ENCODE assay signal across 22 cellular contexts in the genomic region with DNA sequence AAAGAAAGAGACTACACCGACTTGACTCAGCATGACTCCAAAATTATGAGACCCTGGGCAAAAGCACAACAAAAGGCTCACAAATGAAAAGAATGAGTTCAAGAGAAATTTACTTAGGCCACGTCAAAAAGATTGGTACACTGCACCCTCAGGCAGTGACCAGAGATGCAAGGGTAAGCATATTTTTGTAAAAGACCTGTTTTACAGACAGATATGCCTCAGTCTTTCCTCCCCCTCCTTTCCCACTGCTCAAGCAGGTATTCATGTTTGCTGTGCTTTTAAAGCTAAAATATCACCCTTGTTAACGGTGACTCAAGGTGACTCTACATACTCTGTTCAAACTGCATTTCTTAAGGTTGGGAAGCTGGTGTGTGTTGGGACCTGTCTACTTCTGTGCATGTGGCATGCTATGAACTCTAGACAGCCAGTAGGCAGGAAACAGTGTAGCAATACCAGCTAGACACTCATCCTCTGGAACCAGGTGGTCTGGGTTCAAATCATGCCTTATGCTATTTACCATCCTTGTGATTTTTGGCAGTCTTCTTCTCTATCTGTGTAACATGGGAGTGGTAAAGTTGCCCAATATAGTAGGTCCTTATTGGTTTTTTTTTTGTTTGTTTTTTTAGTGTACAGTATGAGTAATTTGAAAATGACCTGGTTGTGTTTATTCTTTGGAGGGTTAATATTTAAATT.
DNase-seq lines count a peak whose midpoint lies in the region; ATAC-seq, FAIRE-seq and TF ChIP-seq lines count a peak whose summit lies in the region.
"Had no signal": no experiment of that assay in that cellular context is flagged by ENCODE, and none has a peak within 500 bp of the region (broad histone marks: within the 10 kb centered on the region; RNA-seq: fewer than 3 reads in every experiment).

No MANE protein-coding gene starts in this region.

- no peak for FAIRE-seq in urothelium cell line (lab: Jason Lieb, UNC)
- FAIRE-seq: endothelial cell of umbilical vein had no signal

- H3K9me1 ChIP-seq in IMR-90 (ENCODE audit: insufficient read depth, low read length), result peaks cover 13% of the 10 kb centered on the region; the same call in 1 of the 2 replicates

- TF ChIP-seq CTCF in IMR-90 (conservative IDR thresholded peaks at IDR 0.05; ENCODE audit: low read depth, low read length), result no peak
- no peak for TF ChIP-seq CTCF in epithelial cell of esophagus (IDR thresholded peaks at IDR 0.05; ENCODE audit: insufficient read depth, low read depth, low read length, missing control alignments)
- no peak for TF ChIP-seq CTCF in neutrophil (IDR thresholded peaks at IDR 0.05)

- ATAC-seq in IMR-90 (ENCODE audit: low read depth), result no peak; the same call in 1 of the 2 replicates

- WGBS in IMR-90 (ENCODE audit: extremely low coverage in 2 of 2, insufficient read length in 1 of 2), 2 experiments, result no CpG with 5 or more reads among the region's 3 CpGs

- peak overlapping the region; percentile 56 for H3K23ac ChIP-seq in IMR-90 (ENCODE audit: low read depth, low read length)

- H2AK9ac ChIP-seq in IMR-90 (replicated peaks; ENCODE audit: low read depth, low read length, poor library complexity), result no peak overlapping the region

- peak overlapping the region; percentile 5; the same call in 1 of the 2 replicates for H2AK5ac ChIP-seq in IMR-90 (ENCODE audit: low read depth, low read length)

- H2AFZ ChIP-seq in IMR-90 (replicated peaks; ENCODE audit: low read length, poor library complexity) (no peak overlapping the region), Karpas-422 (ENCODE audit: low read length) (no peak overlapping the region)

- no TSS peak for BruUV-seq in IMR-90 (replicated peaks; lab: Mats Ljungman, UMichigan)

- H2BK120ac ChIP-seq in IMR-90 (ENCODE audit: low read depth, low read length), result peak overlapping the region; percentile 20; the same call in 1 of the 2 replicates

- H3K27me3 ChIP-seq in IMR-90 (ENCODE audit: control insufficient read depth, insufficient read depth, low read length), result no peaks in the 10 kb centered on the region
- H3K27me3 ChIP-seq in neutrophil, result no peaks in the 10 kb centered on the region
- no peaks in the 10 kb centered on the region for H3K27me3 ChIP-seq in Karpas-422 (ENCODE audit: low read length)
- H3K27me3 ChIP-seq: BLaER1 treated with 17β-estradiol and CSF1 and Interleukin-3, amounts not matched to agents 10 nM and 100 nM; SJSA1; thyroid gland had no signal

- H2BK20ac ChIP-seq in IMR-90 (ENCODE audit: low read depth, low read length), result peak overlapping the region; percentile 16; the same call in 1 of the 2 replicates

- no peak overlapping the region for H4K5ac ChIP-seq in IMR-90 (ENCODE audit: low read depth, low read length)

- H2BK5ac ChIP-seq in IMR-90 (ENCODE audit: low read depth, low read length, poor library complexity, severe bottlenecking), result no peak overlapping the region

- peaks cover 86% of the 10 kb centered on the region for H3K79me2 ChIP-seq in Karpas-422 (ENCODE audit: low read length)

- H3K9ac ChIP-seq in IMR-90 (ENCODE audit: low read depth, low read length), result no peak overlapping the region
- H3K9ac ChIP-seq in Karpas-422 (ENCODE audit: low read length), result no peak overlapping the region
- H3K9ac ChIP-seq: BLaER1 treated with 17β-estradiol and CSF1 and Interleukin-3, amounts not matched to agents 10 nM and 100 nM had no signal

- H3K4me2 ChIP-seq in IMR-90 (ENCODE audit: low read depth, low read length), result no peak overlapping the region
- H3K4me2 ChIP-seq in Karpas-422 (ENCODE audit: low read depth, low read length, poor library complexity, severe bottlenecking), result no peak overlapping the region
- H3K4me2 ChIP-seq: BLaER1 treated with 17β-estradiol and CSF1 and Interleukin-3, amounts not matched to agents 10 nM and 100 nM had no signal

- peaks cover 18 to 46% of the 10 kb centered on the region in 2 experiments for H3K79me1 ChIP-seq in IMR-90 (ENCODE audit: low read depth in 1 of 2, low read length in 2 of 2)

- DNase-seq in DMS53 (lab: John Stamatoyannopoulos, UW) (peak; percentile 53), DMS53 treated with DMSO at 0.1 percent for 48 hours (lab: John Stamatoyannopoulos, UW; ENCODE audit: unreplicated experiment) (no peak), IMR-90 (peak; percentile 22), epithelial cell of esophagus (ENCODE audit: low read depth) (peak; percentile 100), urothelium cell line (ENCODE audit: low spot score) (no peak), Karpas-422 (no peak)
- no peak for DNase-seq in activated effector memory CD4-positive, alpha-beta T cell treated with Interleukin-2 at 50 U/mL for 16 hours
- DNase-seq: activated CD4-positive, alpha-beta T cell treated with anti-CD3 and anti-CD28 coated beads for 1 hour; activated CD8-positive, alpha-beta memory T cell treated with anti-CD3 and anti-CD28 coated beads, Interleukin-2, amount 50 U/mL, for 4 hours; activated naive CD4-positive, alpha-beta T cell; cortex of kidney; DMS79; NCI-H1694 treated with DMSO at 0.1 percent for 48 hours; NCI-H524; stimulated activated CD4-positive, alpha-beta T cell treated with anti-CD3 and anti-CD28 coated beads, Interleukin-4, amount 100 ng/mL, for 4 hours; T-helper 9 cell; thyroid gland had no signal

- no peak overlapping the region for H3K4me3 ChIP-seq in IMR-90 (ENCODE audit: insufficient read depth, low read depth, low read length)
- no peak overlapping the region for H3K4me3 ChIP-seq in epithelial cell of esophagus (ENCODE audit: low read length)
- H3K4me3 ChIP-seq in neutrophil (ENCODE audit: low read depth in 1 of 2, low read length in 1 of 2), result no peak overlapping the region
- no peak overlapping the region for H3K4me3 ChIP-seq in Karpas-422 (ENCODE audit: low read length)
- H3K4me3 ChIP-seq: BLaER1 treated with 17β-estradiol and CSF1 and Interleukin-3, amounts not matched to agents 10 nM and 100 nM; SJSA1; thyroid gland had no signal

- no peaks in the 10 kb centered on the region for H3K9me3 ChIP-seq in IMR-90 (ENCODE audit: control insufficient read depth, insufficient read depth, low read length)
- H3K9me3 ChIP-seq in neutrophil, result no peaks in the 10 kb centered on the region
- H3K9me3 ChIP-seq in Karpas-422 (ENCODE audit: low read length), result no peaks in the 10 kb centered on the region
- H3K9me3 ChIP-seq: SJSA1, thyroid gland had no signal

- H3K14ac ChIP-seq in IMR-90 (replicated peaks; ENCODE audit: low read depth, low read length), result 0 out of 2 replicates have a peak overlapping the region, but pooled peaks have one; percentile 24

- POLR2A ChIA-PET in IMR-90 (lab: Charles Lee; ENCODE audit: unreplicated experiment), result no interaction called here

- no peaks in the 10 kb centered on the region for H3K36me3 ChIP-seq in IMR-90 (ENCODE audit: control insufficient read depth, insufficient read depth, low read length)
- H3K36me3 ChIP-seq in neutrophil, result peaks cover 31% of the 10 kb centered on the region
- 0 out of 2 replicates have a peak, but pooled peaks cover 7% of the 10 kb centered on the region for H3K36me3 ChIP-seq in Karpas-422 (ENCODE audit: insufficient read depth, low read length)
- H3K36me3 ChIP-seq: thyroid gland had no signal

- no peak for TF ChIP-seq RAD21 in IMR-90 (IDR thresholded peaks at IDR 0.05; ENCODE audit: low read length)

- CTCF ChIA-PET in IMR-90 (lab: Yijun Ruan, JAX), result no interaction called here

- H2BK15ac ChIP-seq in IMR-90 (ENCODE audit: low read depth, low read length), result 0 out of 3 replicates have a peak overlapping the region, but pooled peaks have one; percentile 11

- TF ChIP-seq POLR2A in IMR-90 (IDR thresholded peaks at IDR 0.05; ENCODE audit: low read depth, low read length), result no peak

- in situ Hi-C loops in IMR-90 (cut with MboI; ENCODE audit: low sequenced_read_pairs), result no loop called here

- H3K4me1 ChIP-seq in IMR-90 (ENCODE audit: control insufficient read depth, insufficient read depth, low read length), result peaks cover 11% of the 10 kb centered on the region
- peaks cover 0 to 8% of the 10 kb centered on the region in 2 experiments for H3K4me1 ChIP-seq in neutrophil (ENCODE audit: control insufficient read depth in 1 of 2, insufficient read depth in 1 of 2, low read depth in 1 of 2, low read length in 1 of 2)
- peaks cover 24% of the 10 kb centered on the region for H3K4me1 ChIP-seq in Karpas-422 (ENCODE audit: low read length)

- dilution Hi-C loops in IMR-90 (cut with HindIII; ENCODE audit: low sequenced_read_pairs, unreplicated experiment), result no loop called here

- peak overlapping the region in 1 of 2 experiments; percentile 18; a peak in 1 of 4 replicates for H4K8ac ChIP-seq in IMR-90 (ENCODE audit: low read depth in 2 of 2, low read length in 2 of 2)

- intact Hi-C loops in IMR-90 (cut with micrococcal nuclease), result no loop called here

- no peaks in the 10 kb centered on the region for H3K9me2 ChIP-seq in Karpas-422 (replicated peaks; ENCODE audit: insufficient read depth, low read length)

- no peak overlapping the region for H3K56ac ChIP-seq in IMR-90 (ENCODE audit: extremely low read depth, insufficient read depth, low read length)

- peak overlapping the region; percentile 9; the same call in 1 of the 2 replicates for H3K18ac ChIP-seq in IMR-90 (ENCODE audit: low read depth, low read length)

- peak overlapping the region; percentile 49; the same call in 1 of the 2 replicates for H4K91ac ChIP-seq in IMR-90 (ENCODE audit: insufficient read depth, low read depth, low read length)

- 0 out of 2 replicates have a peak overlapping the region, but pooled peaks have one; percentile 46 for H3K4ac ChIP-seq in IMR-90 (ENCODE audit: low read depth, low read length)

- H3K27ac ChIP-seq in IMR-90 (ENCODE audit: insufficient read depth, low read length) (no peak overlapping the region), neutrophil (peak overlapping the region; percentile 39), Karpas-422 (ENCODE audit: low read length) (no peak overlapping the region)
- H3K27ac ChIP-seq: 22Rv1; BLaER1 treated with 17β-estradiol and CSF1 and Interleukin-3, amounts not matched to agents 10 nM and 100 nM; SJSA1; thyroid gland had no signal

- H4K20me1 ChIP-seq in IMR-90 (ENCODE audit: insufficient read depth, low read length), result no peaks in the 10 kb centered on the region
- H4K20me1 ChIP-seq in Karpas-422 (ENCODE audit: insufficient read depth, low read depth, low read length), result no peaks in the 10 kb centered on the region

TF ChIP-seq in IMR-90, 13 proteins besides CTCF, POLR2A, EP300 and RAD21:
- TF ChIP-seq SMC3 (IDR thresholded peaks at IDR 0.05; ENCODE audit: low read depth, low read length) (no peak), BHLHE40 (IDR thresholded peaks at IDR 0.05; ENCODE audit: low read depth, low read length) (no peak), CEBPB (IDR thresholded peaks at IDR 0.05; ENCODE audit: low read depth, low read length) (peak; percentile 73), FOS (IDR thresholded peaks at IDR 0.05; ENCODE audit: low read depth, low read length) (no peak)
- TF ChIP-seq, protein P1, sequence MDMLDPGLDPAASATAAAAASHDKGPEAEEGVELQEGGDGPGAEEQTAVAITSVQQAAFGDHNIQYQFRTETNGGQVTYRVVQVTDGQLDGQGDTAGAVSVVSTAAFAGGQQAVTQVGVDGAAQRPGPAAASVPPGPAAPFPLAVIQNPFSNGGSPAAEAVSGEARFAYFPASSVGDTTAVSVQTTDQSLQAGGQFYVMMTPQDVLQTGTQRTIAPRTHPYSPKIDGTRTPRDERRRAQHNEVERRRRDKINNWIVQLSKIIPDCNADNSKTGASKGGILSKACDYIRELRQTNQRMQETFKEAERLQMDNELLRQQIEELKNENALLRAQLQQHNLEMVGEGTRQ (IDR thresholded peaks at IDR 0.05; ENCODE audit: low read depth, low read length), result no peak
TF ChIP-seq in IMR-90: peak in this region for 1.

Comparison
In these comparisons a context has a peak if more than half of its experiments do, and no peak if none do; other contexts are left out.
1. DNase-seq: peak in DMS53 (single experiment), IMR-90 (single experiment) and epithelial cell of esophagus (single experiment); none in DMS53 treated with DMSO at 0.1 percent for 48 hours (single experiment), urothelium cell line (single experiment), Karpas-422 (single experiment) and activated effector memory CD4-positive, alpha-beta T cell treated with Interleukin-2 at 50 U/mL for 16 hours (single experiment).